9 cellular contexts compared by ENCODE assay signal in genomic region chr3:48289659-48290058, GRCh38. TPM values are rescaled to one million over a fixed set of nuclear protein-coding genes. Genes with fewer than 3 reads are reported as not detected.
"Had no signal": no experiment of that assay in that cellular context is flagged by ENCODE, and none has a peak within 500 bp of the region (broad histone marks: within the 10 kb centered on the region; RNA-seq: fewer than 3 reads in every experiment).

No MANE protein-coding gene starts in this region.

- H3K4me1 Mint-ChIP-seq: IgD-negative memory B cell had no signal

- H3K27me3 Mint-ChIP-seq: IgD-negative memory B cell had no signal

- H3K4me3 Mint-ChIP-seq: HFFc6, IgD-negative memory B cell had no signal

- H3K27ac Mint-ChIP-seq: HFFc6 had no signal

- ATAC-seq: HCT116, HepG2 had no signal

- H3K9me3 Mint-ChIP-seq: HFFc6 had no signal

- DNase-seq: GM23248, GOT3, H7, HFFc6 had no signal

RNA-seq across cellular contexts. Expression of gene SPINK8, which starts 43.8 kb away (rescaled TPM):
- total RNA-seq: GM23248, H4, H7, HepG2, HFFc6, HT1080 had no signal
